In the genomic region with DNA sequence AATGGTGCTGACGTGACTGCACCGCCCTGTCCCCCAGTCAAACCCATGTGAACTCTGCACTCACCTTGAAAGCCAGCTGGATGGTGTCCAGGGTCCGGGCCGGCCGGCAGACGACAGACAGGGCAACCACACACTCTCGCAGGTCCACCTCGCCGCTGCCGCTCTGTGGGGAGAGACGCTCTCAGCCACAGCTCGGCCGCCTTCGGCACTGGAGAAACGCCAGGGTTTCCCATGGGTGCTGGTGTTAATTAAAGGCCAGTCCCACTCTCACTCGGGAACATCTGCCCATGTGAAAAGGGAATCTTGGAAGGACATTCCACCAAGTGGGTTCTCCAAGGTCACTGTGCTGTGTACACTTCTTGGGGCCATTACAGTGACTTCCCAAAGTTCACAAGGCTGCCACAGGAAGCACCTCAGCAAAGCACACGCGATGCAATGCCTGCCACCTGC, we compare ENCODE assay signal across 30 cellular contexts. TPM values are rescaled to one million over a fixed set of nuclear protein-coding genes. Genes with fewer than 3 reads are reported as not detected.
DNase-seq lines count a peak whose midpoint lies in the region; ATAC-seq, FAIRE-seq and TF ChIP-seq lines count a peak whose summit lies in the region.
"Had no signal": no experiment of that assay in that cellular context is flagged by ENCODE, and none has a peak within 500 bp of the region (broad histone marks: within the 10 kb centered on the region; RNA-seq: fewer than 3 reads in every experiment).

No MANE protein-coding gene starts in this region.

- peaks cover 31% of the 10 kb centered on the region for H3K36me3 Mint-ChIP-seq in activated CD8-positive, alpha-beta T cell treated with anti-CD3 and anti-CD28 coated beads for 36 hours (ENCODE audit: low read depth)
- peaks cover 26% of the 10 kb centered on the region for H3K36me3 Mint-ChIP-seq in activated CD8-positive, alpha-beta T cell treated with anti-CD3 and anti-CD28 coated beads, Interleukin-2, amount 10 ng/mL, durations not matched to agents 7 days and 5 days (ENCODE audit: low read depth)

- H3K9me3 Mint-ChIP-seq in activated CD8-positive, alpha-beta T cell treated with anti-CD3 and anti-CD28 coated beads for 36 hours = no peaks in the 10 kb centered on the region
- no peaks in the 10 kb centered on the region for H3K9me3 Mint-ChIP-seq in activated CD8-positive, alpha-beta T cell treated with anti-CD3 and anti-CD28 coated beads, Interleukin-2, amount 10 ng/mL, durations not matched to agents 7 days and 5 days (ENCODE audit: insufficient read depth)
- H3K9me3 Mint-ChIP-seq: mesothelial cell of epicardium; natural killer cell treated with Interleukin-12 subunit alpha and Interleukin-12 subunit beta and Interleukin-15 and Interleukin-18, amount 100 ng/mL, for 72 hours had no signal

- H3K9me3 ChIP-seq in adrenal gland (replicated peaks in 1 of 3) = no peaks in the 10 kb centered on the region
- H3K9me3 ChIP-seq in liver (ENCODE audit: control insufficient read depth in 4 of 4, low read length in 3 of 4) = no peaks in the 10 kb centered on the region
- no peaks in the 10 kb centered on the region for H3K9me3 ChIP-seq in small intestine (ENCODE audit: control insufficient read depth, low read depth)
- H3K9me3 ChIP-seq: colonic mucosa, SK-N-SH, tibial nerve had no signal

- CTCF ChIA-PET in activated CD8-positive, alpha-beta T cell treated with anti-CD3 and anti-CD28 coated beads for 36 hours (lab: Charles Lee) = interaction anchor here (0.9 kb wide), 1 partner anchor 9 kb away, joined by 3 read pairs; no protein-coding TSS in a partner anchor
- CTCF ChIA-PET in activated CD8-positive, alpha-beta T cell treated with anti-CD3 and anti-CD28 coated beads, Interleukin-2, amount 10 ng/mL, durations not matched to agents 7 days and 5 days (lab: Charles Lee) = interaction anchor here (1.8 kb wide), 1 partner anchor 9 kb away, joined by 4 read pairs; no protein-coding TSS in a partner anchor

- H3K9ac ChIP-seq in liver (ENCODE audit: low read depth in 1 of 2, low read length in 2 of 2) = no peak overlapping the region

- TF ChIP-seq CTCF in activated CD8-positive, alpha-beta T cell treated with anti-CD3 and anti-CD28 coated beads for 36 hours (IDR thresholded peaks at IDR 0.05) = no peak
- TF ChIP-seq CTCF in adrenal gland (IDR thresholded peaks at IDR 0.05) (no peak), liver (IDR thresholded peaks at IDR 0.05; ENCODE audit: low read depth, low read length, missing input control) (no peak)

- POLR2A ChIA-PET in activated CD8-positive, alpha-beta T cell treated with anti-CD3 and anti-CD28 coated beads for 36 hours (lab: Charles Lee) = no interaction called here
- POLR2A ChIA-PET in activated CD8-positive, alpha-beta T cell treated with anti-CD3 and anti-CD28 coated beads, Interleukin-2, amount 10 ng/mL, durations not matched to agents 7 days and 5 days (lab: Charles Lee) = no interaction called here

- no peaks in the 10 kb centered on the region for H3K27me3 ChIP-seq in adrenal gland
- H3K27me3 ChIP-seq in liver (ENCODE audit: control insufficient read depth in 4 of 4, insufficient read depth in 4 of 4, low read length in 3 of 4) = no peaks in the 10 kb centered on the region
- H3K27me3 ChIP-seq in small intestine (ENCODE audit: control insufficient read depth in 2 of 2, insufficient read depth in 2 of 2, low read length in 2 of 2) = no peaks in the 10 kb centered on the region
- H3K27me3 ChIP-seq: brain microvascular endothelial cell, colonic mucosa, tibial nerve had no signal

- peak; percentile 30 to 52 for TF ChIP-seq RAD21 in liver (IDR thresholded peaks at IDR 0.05)

- no peak for DNase-seq in activated CD8-positive, alpha-beta T cell treated with anti-CD3 and anti-CD28 coated beads for 36 hours
- no peak for DNase-seq in activated CD8-positive, alpha-beta T cell treated with anti-CD3 and anti-CD28 coated beads, Interleukin-2, amount 10 ng/mL, durations not matched to agents 7 days and 5 days
- peak in 4 of 7 donors; percentile 42 to 54 (median 50) for DNase-seq in adrenal gland
- DNase-seq in small intestine = peak; percentile 76
- no peak for DNase-seq in activated CD4-positive, CD25-positive, alpha-beta regulatory T cell treated with anti-CD3 and anti-CD28 coated beads, Interleukin-2, amount 50 U/mL, for 72 hours
- no peak for DNase-seq in SIG-M5 (lab: John Stamatoyannopoulos, UW)
- DNase-seq: activated CD4-positive, alpha-beta T cell treated with anti-CD3 and anti-CD28 coated beads, Interleukin-2, amount 10 ng/mL, durations not matched to agents 7 days and 5 days; activated CD8-positive, alpha-beta memory T cell treated with anti-CD3 and anti-CD28 coated beads, Interleukin-2, amount 50 U/mL, for 4 hours; brain microvascular endothelial cell; colonic mucosa; COR-L47; kidney glomerular epithelial cell; NCI-H1105 treated with DMSO at 0.1 percent for 48 hours; NK-92 treated with Interleukin-12 subunit alpha and Interleukin-12 subunit beta, amount 100 ng/mL, for 24 hours; SK-N-SH; stimulated activated CD4-positive, alpha-beta T cell treated with anti-CD3 and anti-CD28 coated beads, Interleukin-2, amount 100 ng/mL, for 24 hours; stimulated activated naive CD8-positive, alpha-beta T cell treated with anti-CD3 and anti-CD28 coated beads, Interleukin-15, Interleukin-2, amounts not matched to agents 100 U/mL and 50 U/mL, for 24 hours had no signal

- no peak for TF ChIP-seq POLR2A in adrenal gland (IDR thresholded peaks at IDR 0.05)

- H3K27ac ChIP-seq in adrenal gland (peak overlapping the region in 1 of 5 donors; percentile 73), liver (ENCODE audit: low read depth in 1 of 2, low read length in 2 of 2) (no peak overlapping the region), small intestine (ENCODE audit: low read depth in 1 of 2, low read length in 1 of 2) (no peak overlapping the region)
- H3K27ac ChIP-seq: 22Rv1, brain microvascular endothelial cell, colonic mucosa, HL-60, tibial nerve, VCaP had no signal

- peak overlapping the region; percentile 38 for H3K27ac Mint-ChIP-seq in activated CD8-positive, alpha-beta T cell treated with anti-CD3 and anti-CD28 coated beads for 36 hours
- H3K27ac Mint-ChIP-seq in activated CD8-positive, alpha-beta T cell treated with anti-CD3 and anti-CD28 coated beads, Interleukin-2, amount 10 ng/mL, durations not matched to agents 7 days and 5 days = no peak overlapping the region
- H3K27ac Mint-ChIP-seq: activated CD4-positive, alpha-beta T cell treated with anti-CD3 and anti-CD28 coated beads, Interleukin-2, amount 10 ng/mL, durations not matched to agents 7 days and 5 days; B cell; mesothelial cell of epicardium; progenitor cell of endocrine pancreas had no signal

- H3K4me3 ChIP-seq in adrenal gland (no peak overlapping the region), liver (ENCODE audit: low read depth in 1 of 3, low read length in 3 of 3) (no peak overlapping the region), small intestine (ENCODE audit: low read depth in 1 of 2, low read length in 2 of 2) (no peak overlapping the region)
- H3K4me3 ChIP-seq: colonic mucosa, tibial nerve had no signal

- no peaks in the 10 kb centered on the region for H3K4me1 ChIP-seq in adrenal gland (replicated peaks in 1 of 2)
- peaks cover 3 to 10% (median 5%) of the 10 kb centered on the region in 4 donors for H3K4me1 ChIP-seq in liver (ENCODE audit: control insufficient read depth in 4 of 4, insufficient read depth in 4 of 4, low read length in 3 of 4)
- peaks cover 0 to 3% of the 10 kb centered on the region in 2 donors for H3K4me1 ChIP-seq in small intestine (ENCODE audit: control insufficient read depth in 2 of 2, insufficient read depth in 1 of 2, low read depth in 1 of 2, low read length in 1 of 2)
- H3K4me1 ChIP-seq: colonic mucosa, tibial nerve had no signal

- no peak for ATAC-seq in activated CD8-positive, alpha-beta T cell treated with anti-CD3 and anti-CD28 coated beads for 36 hours
- no peak for ATAC-seq in activated CD8-positive, alpha-beta T cell treated with anti-CD3 and anti-CD28 coated beads, Interleukin-2, amount 10 ng/mL, durations not matched to agents 7 days and 5 days
- ATAC-seq in GM21447 (IDR thresholded peaks at IDR 0.05; ENCODE audit: unreplicated experiment) = no peak

- H3K27me3 Mint-ChIP-seq in activated CD8-positive, alpha-beta T cell treated with anti-CD3 and anti-CD28 coated beads for 36 hours = no peaks in the 10 kb centered on the region
- H3K27me3 Mint-ChIP-seq in activated CD8-positive, alpha-beta T cell treated with anti-CD3 and anti-CD28 coated beads, Interleukin-2, amount 10 ng/mL, durations not matched to agents 7 days and 5 days (ENCODE audit: low read depth) = no peaks in the 10 kb centered on the region
- H3K27me3 Mint-ChIP-seq: activated CD4-positive, alpha-beta T cell treated with anti-CD3 and anti-CD28 coated beads, Interleukin-2, amount 10 ng/mL, durations not matched to agents 7 days and 5 days; B cell; natural killer cell treated with Interleukin-12 subunit alpha and Interleukin-12 subunit beta and Interleukin-15 and Interleukin-18, amount 100 ng/mL, for 72 hours; progenitor cell of endocrine pancreas had no signal

- no peak for FAIRE-seq in small intestine (lab: Jason Lieb, UNC)

- H3K4me1 Mint-ChIP-seq in activated CD8-positive, alpha-beta T cell treated with anti-CD3 and anti-CD28 coated beads for 36 hours (ENCODE audit: low read depth) = no peaks in the 10 kb centered on the region
- H3K4me1 Mint-ChIP-seq in activated CD8-positive, alpha-beta T cell treated with anti-CD3 and anti-CD28 coated beads, Interleukin-2, amount 10 ng/mL, durations not matched to agents 7 days and 5 days (ENCODE audit: low read depth) = no peaks in the 10 kb centered on the region
- H3K4me1 Mint-ChIP-seq: activated CD4-positive, alpha-beta T cell treated with anti-CD3 and anti-CD28 coated beads, Interleukin-2, amount 10 ng/mL, durations not matched to agents 7 days and 5 days; B cell; mesothelial cell of epicardium had no signal

- no peak overlapping the region for H3K4me3 Mint-ChIP-seq in activated CD8-positive, alpha-beta T cell treated with anti-CD3 and anti-CD28 coated beads for 36 hours
- no peak overlapping the region for H3K4me3 Mint-ChIP-seq in activated CD8-positive, alpha-beta T cell treated with anti-CD3 and anti-CD28 coated beads, Interleukin-2, amount 10 ng/mL, durations not matched to agents 7 days and 5 days
- H3K4me3 Mint-ChIP-seq: activated CD4-positive, alpha-beta T cell treated with anti-CD3 and anti-CD28 coated beads, Interleukin-2, amount 10 ng/mL, durations not matched to agents 7 days and 5 days; B cell; mesothelial cell of epicardium; natural killer cell treated with Interleukin-12 subunit alpha and Interleukin-12 subunit beta and Interleukin-15 and Interleukin-18, amount 100 ng/mL, for 72 hours had no signal

- H3K36me3 ChIP-seq in adrenal gland (replicated peaks in 1 of 2) (peaks cover 0 to 24% of the 10 kb centered on the region in 2 donors), liver (ENCODE audit: control insufficient read depth in 4 of 4, insufficient read depth in 3 of 4, low read depth in 1 of 4, low read length in 3 of 4) (no peaks in the 10 kb centered on the region), small intestine (ENCODE audit: control insufficient read depth in 2 of 2, insufficient read depth in 2 of 2, low read length in 2 of 2) (no peaks in the 10 kb centered on the region)
- H3K36me3 ChIP-seq: colonic mucosa had no signal

- WGBS in adrenal gland, 4 donors = 65 to 74% (median 67%) methylated on average over 8 to 18 of the region's 18 CpGs
- 36% methylated on average over 18 of the region's 18 CpGs for WGBS in liver
- 27 to 67% (median 50%) methylated on average over 18 of the region's 18 CpGs for WGBS in small intestine, 3 donors

- intact Hi-C loops in activated CD8-positive, alpha-beta T cell treated with anti-CD3 and anti-CD28 coated beads for 36 hours (cut with micrococcal nuclease) = no loop called here
- intact Hi-C loops in adrenal gland (cut with DNase I) = no loop called here

RNA-seq across cellular contexts. Expression of a gene that starts 25.5 kb away (rescaled TPM):
- not detected for total RNA-seq in activated CD8-positive, alpha-beta T cell treated with anti-CD3 and anti-CD28 coated beads for 36 hours
- total RNA-seq in activated CD8-positive, alpha-beta T cell treated with anti-CD3 and anti-CD28 coated beads, Interleukin-2, amount 10 ng/mL, durations not matched to agents 7 days and 5 days = not detected
- total RNA-seq in adrenal gland (not detected), liver (not detected)
- polyA plus RNA-seq in adrenal gland (under 1 TPM in 1 of 3 donors, not detected in 2; 0.10 TPM), liver (not detected), small intestine (under 1 TPM in 1 of 3 donors, not detected in 2; 0.30 TPM)
- total RNA-seq: colonic mucosa; fibroblast of lung; natural killer cell treated with Interleukin-12 subunit alpha and Interleukin-12 subunit beta and Interleukin-15 and Interleukin-18, amount 100 ng/mL, for 72 hours; NCI-H460; progenitor cell of endocrine pancreas; skeletal muscle tissue had no signal
- polyA plus RNA-seq: fibroblast of lung, SK-N-SH had no signal

RNA-seq across cellular contexts. Expression of a gene that starts 53.0 kb away (rescaled TPM):
- total RNA-seq in activated CD8-positive, alpha-beta T cell treated with anti-CD3 and anti-CD28 coated beads for 36 hours = 10 to 100 TPM; 37.2 to 43.6 TPM
- 10 to 100 TPM; 60.8 to 68.3 TPM for total RNA-seq in activated CD8-positive, alpha-beta T cell treated with anti-CD3 and anti-CD28 coated beads, Interleukin-2, amount 10 ng/mL, durations not matched to agents 7 days and 5 days
- total RNA-seq in adrenal gland (10 to 100 TPM; 33.9 to 59.1 (median 43.4) TPM), liver (10 to 100 TPM; 12.0 to 12.8 TPM)
- polyA plus RNA-seq in adrenal gland (10 to 100 TPM; 23.2 to 45.3 (median 42.8) TPM), liver (1 to 10 TPM; 1.5 to 7.7 TPM), small intestine (10 to 100 TPM in 1 of 3 donors, 1 to 10 TPM in 2; 4.5 to 22.3 (median 5.1) TPM)

Comparison
In these comparisons a context has a peak if more than half of its experiments do, and no peak if none do; other contexts are left out.
1. DNase-seq: peak in adrenal gland (4 of 7) and small intestine (single experiment); none in activated CD8-positive, alpha-beta T cell treated with anti-CD3 and anti-CD28 coated beads for 36 hours (single experiment), activated CD8-positive, alpha-beta T cell treated with anti-CD3 and anti-CD28 coated beads, Interleukin-2, amount 10 ng/mL, durations not matched to agents 7 days and 5 days (single experiment), activated CD4-positive, CD25-positive, alpha-beta regulatory T cell treated with anti-CD3 and anti-CD28 coated beads, Interleukin-2, amount 50 U/mL, for 72 hours (single experiment) and SIG-M5 (single experiment).